ENCODE assay signal across 8 cellular contexts in genomic region chr12:26701604-26702215, GRCh38.
DNase-seq lines count a peak whose midpoint lies in the region; ATAC-seq, FAIRE-seq and TF ChIP-seq lines count a peak whose summit lies in the region.

No MANE protein-coding gene starts in this region.

- no peak overlapping the region for H3K4me3 ChIP-seq in WI38 (ENCODE audit: low read depth, low read length)
- no peak overlapping the region for H3K4me3 ChIP-seq in keratinocyte (ENCODE audit: control insufficient read depth in 2 of 3, extremely low read depth in 1 of 3, insufficient read depth in 2 of 3, low read depth in 1 of 3, low read length in 3 of 3)

- FAIRE-seq in keratinocyte (lab: Jason Lieb, UNC) (peak; percentile 86), GM12891 (lab: Jason Lieb, UNC) (no peak)

- no peak overlapping the region for H3K4me2 ChIP-seq in keratinocyte (ENCODE audit: control insufficient read depth, extremely low read depth, insufficient read depth, low read depth, low read length)

- ATAC-seq in stimulated activated effector memory CD8-positive, alpha-beta T cell treated with anti-CD3 and anti-CD28 coated beads, Interleukin-12 subunit alpha, Interleukin-12 subunit beta, amount 100 ng/mL, for 72 hours: no peak

- H3K36me3 ChIP-seq in keratinocyte (ENCODE audit: control insufficient read depth in 2 of 2, extremely low read depth in 1 of 2, insufficient read depth in 2 of 2, low read length in 2 of 2): peaks cover 0 to 3% of the 10 kb centered on the region in 2 experiments

- no peaks in the 10 kb centered on the region for H3K9me3 ChIP-seq in keratinocyte (ENCODE audit: control insufficient read depth, low read depth, low read length)

- H2AFZ ChIP-seq in keratinocyte (ENCODE audit: control insufficient read depth, low read length): no peak overlapping the region

- no peak overlapping the region for H3K9ac ChIP-seq in keratinocyte (ENCODE audit: control insufficient read depth, extremely low read depth, insufficient read depth, low read length)

- H3K27ac ChIP-seq in keratinocyte (ENCODE audit: control insufficient read depth, insufficient read depth, low read length): no peak overlapping the region

- H4K20me1 ChIP-seq in keratinocyte (ENCODE audit: control insufficient read depth, extremely low read depth, insufficient read depth, low read length): no peaks in the 10 kb centered on the region

- H3K27me3 ChIP-seq in keratinocyte (ENCODE audit: control insufficient read depth, extremely low read depth, insufficient read depth, low read length): no peaks in the 10 kb centered on the region

- H3K79me2 ChIP-seq in keratinocyte (ENCODE audit: control insufficient read depth, insufficient read depth, low read length): no peaks in the 10 kb centered on the region

- no peak overlapping the region for H3K4me3 Mint-ChIP-seq in stimulated activated effector memory CD8-positive, alpha-beta T cell treated with anti-CD3 and anti-CD28 coated beads, Interleukin-12 subunit alpha, Interleukin-12 subunit beta, amount 100 ng/mL, for 72 hours

- H3K36me3 Mint-ChIP-seq in stimulated activated effector memory CD8-positive, alpha-beta T cell treated with anti-CD3 and anti-CD28 coated beads, Interleukin-12 subunit alpha, Interleukin-12 subunit beta, amount 100 ng/mL, for 72 hours: peaks cover 14% of the 10 kb centered on the region

- DNase-seq in NCI-H524 (lab: John Stamatoyannopoulos, UW) (peak; percentile 24 to 61), NCI-H524 treated with DMSO at 0.1 percent for 48 hours (lab: John Stamatoyannopoulos, UW) (no peak), NCI-H1105 treated with DMSO at 0.1 percent for 48 hours (lab: John Stamatoyannopoulos, UW) (peak; percentile 74), keratinocyte (ENCODE audit: low read depth, low spot score) (peak; percentile 5), GM12891 (ENCODE audit: insufficient read length, low spot score) (no peak), HuH-7.5 (ENCODE audit: low spot score) (no peak)
- no peak for DNase-seq in stimulated activated effector memory CD8-positive, alpha-beta T cell treated with anti-CD3 and anti-CD28 coated beads, Interleukin-12 subunit alpha, Interleukin-12 subunit beta, amount 100 ng/mL, for 72 hours (ENCODE audit: low spot score in 2 of 2)

- peak; percentile 30; the same call in 1 of the 2 replicates for TF ChIP-seq CTCF in WI38 (IDR thresholded peaks at IDR 0.05; ENCODE audit: low read depth, low read length)
- TF ChIP-seq CTCF in keratinocyte (optimal IDR thresholded peaks at IDR 0.05 in 1 of 3, IDR thresholded peaks at IDR 0.05 in 1 of 3, conservative IDR thresholded peaks at IDR 0.05 in 1 of 3; ENCODE audit: extremely low read depth in 1 of 3, insufficient read depth in 2 of 3, low read length in 3 of 3): peak in 2 of 3 experiments; percentile 29 to 31

- H3K4me1 Mint-ChIP-seq in stimulated activated effector memory CD8-positive, alpha-beta T cell treated with anti-CD3 and anti-CD28 coated beads, Interleukin-12 subunit alpha, Interleukin-12 subunit beta, amount 100 ng/mL, for 72 hours: peaks cover 6% of the 10 kb centered on the region

- no peaks in the 10 kb centered on the region for H3K9me1 ChIP-seq in keratinocyte (ENCODE audit: control insufficient read depth, extremely low read depth, insufficient read depth, low read length)

- H3K4me1 ChIP-seq in keratinocyte (ENCODE audit: control insufficient read depth, extremely low read depth, insufficient read depth, low read length): peaks cover 6% of the 10 kb centered on the region

- no peak overlapping the region for H3K27ac Mint-ChIP-seq in stimulated activated effector memory CD8-positive, alpha-beta T cell treated with anti-CD3 and anti-CD28 coated beads, Interleukin-12 subunit alpha, Interleukin-12 subunit beta, amount 100 ng/mL, for 72 hours

- dilution Hi-C loops in keratinocyte (cut with MboI; ENCODE audit: extremely low pct_ligation_motif_present, low sequenced_read_pairs): no loop called here

- H3K9me3 Mint-ChIP-seq in stimulated activated effector memory CD8-positive, alpha-beta T cell treated with anti-CD3 and anti-CD28 coated beads, Interleukin-12 subunit alpha, Interleukin-12 subunit beta, amount 100 ng/mL, for 72 hours: peaks cover 5% of the 10 kb centered on the region

- TF ChIP-seq POLR2A in GM12891 (IDR thresholded peaks at IDR 0.05; ENCODE audit: low read depth, low read length): no peak

TF ChIP-seq in GM12891, 5 proteins besides CTCF, POLR2A, EP300 and RAD21:
- TF ChIP-seq POLR2AphosphoS5 (IDR thresholded peaks at IDR 0.05; ENCODE audit: low read depth, low read length): no peak
- no peak for TF ChIP-seq POU2F2 (IDR thresholded peaks at IDR 0.05; ENCODE audit: low read depth, low read length)
- no peak for TF ChIP-seq PAX5 (IDR thresholded peaks at IDR 0.05; ENCODE audit: insufficient read depth, low read length, severe bottlenecking)
- no peak for TF ChIP-seq TAF1 (IDR thresholded peaks at IDR 0.05; ENCODE audit: low read depth, low read length)

Comparison
In these comparisons a context has a peak if more than half of its experiments do, and no peak if none do; other contexts are left out.
1. DNase-seq: peak in NCI-H524 (2 of 2), NCI-H1105 treated with DMSO at 0.1 percent for 48 hours (single experiment) and keratinocyte (single experiment); none in NCI-H524 treated with DMSO at 0.1 percent for 48 hours (single experiment), stimulated activated effector memory CD8-positive, alpha-beta T cell treated with anti-CD3 and anti-CD28 coated beads, Interleukin-12 subunit alpha, Interleukin-12 subunit beta, amount 100 ng/mL, for 72 hours (0 of 2), GM12891 (single experiment) and HuH-7.5 (single experiment).